Comparison of ENCODE assay signal across 21 cellular contexts in genomic region chr1:34994878-34995277, GRCh38. TPM values are rescaled to one million over a fixed set of nuclear protein-coding genes. Genes with fewer than 3 reads are reported as not detected.
DNase-seq lines count a peak whose midpoint lies in the region; ATAC-seq, FAIRE-seq and TF ChIP-seq lines count a peak whose summit lies in the region.
"Had no signal": no experiment of that assay in that cellular context is flagged by ENCODE, and none has a peak within 500 bp of the region (broad histone marks: within the 10 kb centered on the region; RNA-seq: fewer than 3 reads in every experiment).

No MANE protein-coding gene starts in this region.

- CTCF ChIA-PET in A673 (lab: Charles Lee), result no interaction called here

- no peaks in the 10 kb centered on the region for H3K9me3 Mint-ChIP-seq in glutamatergic neuron (ENCODE audit: unreplicated experiment)
- H3K9me3 Mint-ChIP-seq: CD4-positive, alpha-beta memory T cell had no signal

- intact Hi-C loops in pancreas (cut with DNase I) (no loop called here), adrenal gland (cut with DNase I) (no loop called here), A673 (cut with micrococcal nuclease; ENCODE audit: unreplicated experiment) (no loop called here)

- H3K4me3 ChIP-seq in pancreas (no peak overlapping the region), adrenal gland (no peak overlapping the region), A673 (ENCODE audit: low read depth, low read length, poor library complexity, severe bottlenecking) (no peak overlapping the region)
- H3K4me3 ChIP-seq: A549, GM23248 had no signal

- TF ChIP-seq CTCF in pancreas (IDR thresholded peaks at IDR 0.05) (no peak), glutamatergic neuron (IDR thresholded peaks at IDR 0.05; ENCODE audit: partially characterized antibody, unreplicated experiment) (no peak), adrenal gland (IDR thresholded peaks at IDR 0.05) (no peak), A673 (conservative IDR thresholded peaks at IDR 0.05; ENCODE audit: low read depth, low read length) (no peak)

- H3K4me1 Mint-ChIP-seq in glutamatergic neuron (ENCODE audit: low read depth, unreplicated experiment), result no peaks in the 10 kb centered on the region

- H3K4me3 Mint-ChIP-seq in glutamatergic neuron (ENCODE audit: unreplicated experiment), result no peak overlapping the region
- H3K4me3 Mint-ChIP-seq: CD4-positive, alpha-beta memory T cell had no signal

- FAIRE-seq in A204.1 (lab: Jason Lieb, UNC) (peak; percentile 92), TTC549 (lab: Jason Lieb, UNC) (peak; percentile 82), endometrium (lab: Jason Lieb, UNC) (peak; percentile 83), pancreas (lab: Jason Lieb, UNC) (peak; percentile 92)
- FAIRE-seq: A549, GM12892, H1 had no signal

- no peaks in the 10 kb centered on the region for H3K36me3 ChIP-seq in pancreas
- peaks cover 0 to 7% of the 10 kb centered on the region in 2 donors for H3K36me3 ChIP-seq in adrenal gland (replicated peaks in 1 of 2)
- H3K36me3 ChIP-seq in A673 (ENCODE audit: insufficient read depth, low read length, poor library complexity, severe bottlenecking), result peaks cover 4% of the 10 kb centered on the region

- no peak for TF ChIP-seq POLR2A in adrenal gland (IDR thresholded peaks at IDR 0.05)

- DNase-seq in pancreas, result no peak
- no peak for DNase-seq in glutamatergic neuron
- no peak for DNase-seq in adrenal gland
- no peak for DNase-seq in A673 (ENCODE audit: low spot score)
- DNase-seq in NCI-H1694 treated with DMSO at 0.1 percent for 48 hours (lab: John Stamatoyannopoulos, UW), result no peak
- DNase-seq: C1 segment of cervical spinal cord; Calu3; CD4-positive, alpha-beta memory T cell; COR-L47; DMS53; DMS79 treated with DMSO at 0.1 percent for 48 hours; GM23248; H7; HCEC 1CT had no signal

- POLR2A ChIA-PET in A673 (lab: Charles Lee; ENCODE audit: low non-redundant PET), result no interaction called here

- no peak overlapping the region for H3K27ac Mint-ChIP-seq in glutamatergic neuron (ENCODE audit: unreplicated experiment)

- H3K27me3 ChIP-seq in pancreas (no peaks in the 10 kb centered on the region), adrenal gland (no peaks in the 10 kb centered on the region), A673 (replicated peaks; ENCODE audit: insufficient read depth, low read depth, low read length, poor library complexity) (no peaks in the 10 kb centered on the region)

- H3K9me3 ChIP-seq in pancreas, result no peaks in the 10 kb centered on the region
- no peaks in the 10 kb centered on the region for H3K9me3 ChIP-seq in adrenal gland (replicated peaks in 1 of 3)
- no peaks in the 10 kb centered on the region for H3K9me3 ChIP-seq in A673 (ENCODE audit: low read depth, low read length, poor library complexity, severe bottlenecking)
- H3K9me3 ChIP-seq: A549 had no signal

- WGBS in pancreas, 2 donors, result 90 to 93% methylated on average over 5 of the region's 5 CpGs
- WGBS in adrenal gland, 4 donors, result 85 to 90% (median 89%) methylated on average over 5 of the region's 5 CpGs

- H3K4me1 ChIP-seq in pancreas (no peaks in the 10 kb centered on the region), adrenal gland (replicated peaks in 1 of 2) (no peaks in the 10 kb centered on the region), A673 (ENCODE audit: insufficient read depth, low read length, poor library complexity, severe bottlenecking) (no peaks in the 10 kb centered on the region)
- H3K4me1 ChIP-seq: A549 had no signal

- no TSS peak for BruUV-seq in A673 (replicated peaks; lab: Mats Ljungman, UMichigan)

- H3K27me3 Mint-ChIP-seq in glutamatergic neuron (ENCODE audit: unreplicated experiment), result no peaks in the 10 kb centered on the region
- H3K27me3 Mint-ChIP-seq: CD4-positive, alpha-beta memory T cell had no signal

- H3K36me3 Mint-ChIP-seq in glutamatergic neuron (ENCODE audit: unreplicated experiment), result no peaks in the 10 kb centered on the region

- no peak for ATAC-seq in pancreas
- ATAC-seq: A549 had no signal

- no peak overlapping the region for H3K27ac ChIP-seq in pancreas
- no peak overlapping the region for H3K27ac ChIP-seq in adrenal gland
- H3K27ac ChIP-seq in A673 (ENCODE audit: low read depth, low read length, poor library complexity, severe bottlenecking), result no peak overlapping the region
- H3K27ac ChIP-seq: 22Rv1, A549, GM23248 had no signal

RNA-seq across cellular contexts. Expression of gene TMEM35B, which starts 9.7 kb away (rescaled TPM):
- total RNA-seq in pancreas (10 to 100 TPM; 10.7 to 21.5 (median 12.8) TPM), glutamatergic neuron (ENCODE audit: unreplicated experiment) (not detected), adrenal gland (10 to 100 TPM; 19.8 to 88.9 (median 49.0) TPM), A673 (2021) (10.6 and 11.3 TPM in 2 replicates)
- polyA plus RNA-seq in pancreas (10 to 100 TPM; 14.5 to 33.8 TPM), adrenal gland (10 to 100 TPM; 17.1 to 51.2 (median 37.5) TPM)

RNA-seq across cellular contexts. Expression of gene ZMYM6, which starts 36.9 kb away (rescaled TPM):
- total RNA-seq in pancreas, result 10 to 100 TPM in 2 of 6 donors, 1 to 10 TPM in 4; 4.8 to 11.1 (median 7.0) TPM
- 10 to 100 TPM in 1 of 2 donors, 1 to 10 TPM in 1; 8.8 to 10.6 TPM for polyA plus RNA-seq in pancreas
- 25.1 TPM for total RNA-seq in glutamatergic neuron (ENCODE audit: unreplicated experiment)
- total RNA-seq in adrenal gland, result 10 to 100 TPM in 7 of 8 donors, 1 to 10 TPM in 1; 9.6 to 32.7 (median 22.0) TPM
- 10 to 100 TPM; 15.7 to 28.0 (median 21.6) TPM for polyA plus RNA-seq in adrenal gland
- 18.9 and 19.3 TPM in 2 replicates for total RNA-seq in A673 (2021)
